Comparison of ENCODE assay signal across 8 cellular contexts in genomic region chr10:44030132-44030531, GRCh38.
DNase-seq lines count a peak whose midpoint lies in the region; ATAC-seq and TF ChIP-seq lines count a peak whose summit lies in the region.

No MANE protein-coding gene starts in this region.

- H3K36me3 ChIP-seq in upper lobe of left lung = no peaks in the 10 kb centered on the region

- DNase-seq in LNCaP clone FGC (ENCODE audit: low read depth) (no peak), erythroblast (lab: John Stamatoyannopoulos, UW) (peak; percentile 9 to 21), GOT3 (lab: John Stamatoyannopoulos, UW) (no peak), NCI-H748 treated with DMSO at 0.1 percent for 48 hours (lab: John Stamatoyannopoulos, UW) (no peak), upper lobe of left lung (no peak), mucosa of gallbladder (ENCODE audit: low spot score) (no peak)

- H3K27ac ChIP-seq in upper lobe of left lung = no peak overlapping the region

- no peaks in the 10 kb centered on the region for H3K27me3 ChIP-seq in upper lobe of left lung

- TF ChIP-seq POLR2A in erythroblast (IDR thresholded peaks at IDR 0.05; ENCODE audit: low read length) (no peak), upper lobe of left lung (IDR thresholded peaks at IDR 0.05) (no peak)

- no peak for TF ChIP-seq EP300 in upper lobe of left lung (IDR thresholded peaks at IDR 0.05)

- no peaks in the 10 kb centered on the region for H3K9me3 ChIP-seq in upper lobe of left lung

- H3K4me1 ChIP-seq in upper lobe of left lung = no peaks in the 10 kb centered on the region

- H3K4me3 ChIP-seq in LNCaP clone FGC (ENCODE audit: low read depth, low read length) (no peak overlapping the region), upper lobe of left lung (no peak overlapping the region)

- TF ChIP-seq CTCF in GM12872 (IDR thresholded peaks at IDR 0.05; ENCODE audit: insufficient read depth, low read depth, low read length) = peak; percentile 71
- peak; percentile 26; the same call in 1 of the 2 replicates for TF ChIP-seq CTCF in LNCaP clone FGC (IDR thresholded peaks at IDR 0.05; ENCODE audit: control insufficient read depth, extremely low read depth, insufficient read depth)
- no peak for TF ChIP-seq CTCF in upper lobe of left lung (IDR thresholded peaks at IDR 0.05)

- ATAC-seq in GM21528 (IDR thresholded peaks at IDR 0.05; ENCODE audit: low FRiP score, unreplicated experiment) = peak; percentile 71
- ATAC-seq in upper lobe of left lung (ENCODE audit: low FRiP score in 2 of 2) = no peak

- WGBS in upper lobe of left lung, 2 donors = 24 to 60% methylated on average over 4 of the region's 4 CpGs

Comparison
In these comparisons a context has a peak if more than half of its experiments do, and no peak if none do; other contexts are left out.
1. CTCF ChIP-seq: peak in GM12872 (single experiment) and LNCaP clone FGC (single experiment); none in upper lobe of left lung (0 of 6).
2. DNase-seq: peak in erythroblast (2 of 2); none in LNCaP clone FGC (single experiment), GOT3 (single experiment), NCI-H748 treated with DMSO at 0.1 percent for 48 hours (single experiment), upper lobe of left lung (0 of 2) and mucosa of gallbladder (single experiment).